Comparison of ENCODE assay signal across 10 cellular contexts in the genomic region with DNA sequence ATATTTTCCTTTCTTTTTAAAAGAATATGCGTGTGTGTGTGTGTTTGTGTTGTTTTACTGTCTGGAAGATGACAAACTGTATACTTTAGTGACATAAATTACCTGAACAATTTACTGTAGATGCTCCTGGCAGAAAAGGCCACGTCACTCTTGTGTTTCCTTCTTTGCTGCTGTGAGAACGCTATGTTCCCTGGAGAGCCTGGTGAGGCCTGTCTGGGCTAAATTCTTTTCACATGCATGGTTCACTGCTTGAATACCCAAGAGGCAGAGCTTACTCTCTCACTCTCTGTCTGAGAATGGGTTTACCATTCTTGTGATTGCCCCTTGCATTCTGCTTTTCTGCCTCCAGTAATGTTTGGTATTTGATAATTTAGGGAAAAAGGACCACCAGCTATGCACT.
DNase-seq lines count a peak whose midpoint lies in the region; ATAC-seq and TF ChIP-seq lines count a peak whose summit lies in the region.
"Had no signal": no experiment of that assay in that cellular context is flagged by ENCODE, and none has a peak within 500 bp of the region (broad histone marks: within the 10 kb centered on the region; RNA-seq: fewer than 3 reads in every experiment).

No MANE protein-coding gene starts in this region.

- no peaks in the 10 kb centered on the region; the same call in 1 of the 2 replicates for H3K27me3 Mint-ChIP-seq in WTC11 (ENCODE audit: low read depth)

- ATAC-seq in GM21619 (IDR thresholded peaks at IDR 0.05; ENCODE audit: unreplicated experiment) (peak; percentile 51), WTC11 (peak; percentile 92), left ventricle myocardium superior (peak; percentile 98), GM18519 (IDR thresholded peaks at IDR 0.05; ENCODE audit: low FRiP score, unreplicated experiment) (no peak)

- no peaks in the 10 kb centered on the region for H3K36me3 ChIP-seq in suprapubic skin
- H3K36me3 ChIP-seq in ovary = no peaks in the 10 kb centered on the region

- 38% methylated on average over 3 of the region's 3 CpGs for WGBS in suprapubic skin
- WGBS in ovary, 3 donors = 43 to 53% (median 45%) methylated on average over 3 of the region's 3 CpGs

- POLR2A ChIA-PET in WTC11 (lab: Charles Lee) = interaction anchor here (0.6 kb wide), 1 partner anchor 713 kb away, joined by 4 read pairs; no protein-coding TSS in a partner anchor

- H3K9me3 Mint-ChIP-seq in WTC11 = peaks cover 39% of the 10 kb centered on the region

- TF ChIP-seq CTCF in WTC11 (IDR thresholded peaks at IDR 0.05) (no peak), suprapubic skin (IDR thresholded peaks at IDR 0.05) (no peak), ovary (IDR thresholded peaks at IDR 0.05) (no peak)

- intact Hi-C loops in left ventricle myocardium superior (cut with micrococcal nuclease) (no loop called here), ovary (cut with DNase I) (no loop called here), posterior vena cava (cut with DNase I) (no loop called here)

- H3K4me3 ChIP-seq in suprapubic skin (no peak overlapping the region), ovary (no peak overlapping the region)

- DNase-seq in WTC11 (ENCODE audit: low spot score) (no peak), left ventricle myocardium superior (no peak), suprapubic skin (ENCODE audit: low spot score in 2 of 2) (no peak), ovary (no peak), posterior vena cava (ENCODE audit: low spot score) (no peak), NCI-H446 treated with DMSO at 0.1 percent for 48 hours (lab: John Stamatoyannopoulos, UW) (no peak)
- DNase-seq: activated CD4-positive, alpha-beta T cell treated with anti-CD3 and anti-CD28 coated beads, Interleukin-2, amount 50 U/mL, for 48 hours; NCI-H1417 treated with DMSO at 0.1 percent for 48 hours had no signal

- peak; percentile 82 for TF ChIP-seq EP300 in suprapubic skin (IDR thresholded peaks at IDR 0.05)
- no peak for TF ChIP-seq EP300 in ovary (IDR thresholded peaks at IDR 0.05)

- H3K9me3 ChIP-seq in suprapubic skin = peaks cover 13% of the 10 kb centered on the region
- peaks cover 0 to 4% of the 10 kb centered on the region in 2 donors for H3K9me3 ChIP-seq in ovary

- H3K27ac ChIP-seq in suprapubic skin = peak overlapping the region; percentile 80
- no peak overlapping the region for H3K27ac ChIP-seq in ovary

- no peak overlapping the region for H3K4me3 Mint-ChIP-seq in WTC11

- peaks cover 40% of the 10 kb centered on the region for H3K4me1 ChIP-seq in suprapubic skin
- no peaks in the 10 kb centered on the region for H3K4me1 ChIP-seq in ovary (ENCODE audit: insufficient read depth)

- peak overlapping the region; percentile 93 for H3K27ac Mint-ChIP-seq in WTC11

- H3K27me3 ChIP-seq in suprapubic skin (no peaks in the 10 kb centered on the region), ovary (no peaks in the 10 kb centered on the region)

- TF ChIP-seq POLR2A in suprapubic skin (IDR thresholded peaks at IDR 0.05) = no peak
- no peak for TF ChIP-seq POLR2A in ovary (IDR thresholded peaks at IDR 0.05)

- peaks cover 32% of the 10 kb centered on the region for H3K4me1 Mint-ChIP-seq in WTC11

- CTCF ChIA-PET in WTC11 (lab: Charles Lee) = interaction anchor here (1.0 to 1.4 kb wide), 3 partner anchors 63 to 150 kb away, joined by 3 to 7 read pairs (median 3); a partner anchor contains a TSS

- peaks cover 40% of the 10 kb centered on the region for H3K36me3 Mint-ChIP-seq in WTC11

TF ChIP-seq in WTC11, 78 proteins besides CTCF, POLR2A, EP300 and RAD21:
- TF ChIP-seq ZNF396 (CRISPR knock-in tag; IDR thresholded peaks at IDR 0.05; ENCODE audit: borderline replicate concordance) = no peak
- TF ChIP-seq TP53 (CRISPR knock-in tag; IDR thresholded peaks at IDR 0.05) = no peak
- no peak for TF ChIP-seq SMAD3 (CRISPR knock-in tag; IDR thresholded peaks at IDR 0.05; ENCODE audit: borderline replicate concordance)
- no peak for TF ChIP-seq ZNF416 (CRISPR knock-in tag; IDR thresholded peaks at IDR 0.05)
- TF ChIP-seq HMGA2 (CRISPR knock-in tag; IDR thresholded peaks at IDR 0.05) = no peak
- no peak for TF ChIP-seq OVOL2 (CRISPR knock-in tag; IDR thresholded peaks at IDR 0.05; ENCODE audit: borderline replicate concordance)
- TF ChIP-seq ZNF263 (CRISPR knock-in tag; IDR thresholded peaks at IDR 0.05; ENCODE audit: low read depth) = no peak
- TF ChIP-seq PRRX2 (CRISPR knock-in tag; IDR thresholded peaks at IDR 0.05) = no peak
- TF ChIP-seq SMAD4 (CRISPR knock-in tag; IDR thresholded peaks at IDR 0.05) = no peak
- TF ChIP-seq NFYB (CRISPR knock-in tag; conservative IDR thresholded peaks at IDR 0.05; ENCODE audit: low read depth) = no peak
